Comparison of ENCODE assay signal across 14 cellular contexts in the genomic region with DNA sequence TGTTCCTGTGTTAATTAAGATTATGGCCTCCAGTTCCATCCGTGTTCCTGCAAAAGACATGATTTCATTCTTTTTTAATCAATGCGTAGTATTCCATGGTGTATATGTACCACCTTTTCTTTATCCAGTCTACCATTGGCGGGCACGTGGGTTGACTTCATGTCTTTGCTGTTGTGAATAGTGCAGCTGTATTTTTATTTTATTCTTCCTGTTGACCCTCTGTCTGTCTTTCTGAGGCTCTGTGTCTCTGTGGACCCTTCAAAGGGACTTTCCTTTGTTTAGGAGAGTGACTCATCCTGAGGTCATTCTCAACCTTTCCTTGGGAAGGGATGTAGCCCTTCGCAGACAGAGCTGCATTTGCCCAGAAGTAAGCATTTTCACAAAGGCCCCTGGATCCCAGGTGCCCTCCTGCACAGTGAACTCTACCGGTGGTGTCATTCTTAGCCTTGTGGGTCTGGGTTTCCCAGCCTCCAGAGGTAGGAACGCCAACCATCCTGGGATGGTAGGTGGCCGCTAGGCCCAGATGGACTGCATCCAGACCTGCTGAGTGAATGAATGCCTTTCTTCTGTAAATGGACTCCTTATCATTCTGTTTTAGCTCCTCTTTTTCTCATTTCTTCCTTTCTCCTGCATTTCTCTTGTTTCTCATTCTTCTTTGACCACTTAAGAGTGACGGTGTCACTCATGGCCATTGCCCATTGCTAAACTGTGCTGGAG. TPM values are rescaled to one million over a fixed set of nuclear protein-coding genes. Genes with fewer than 3 reads are reported as not detected.
DNase-seq lines count a peak whose midpoint lies in the region; ATAC-seq and TF ChIP-seq lines count a peak whose summit lies in the region.
"Had no signal": no experiment of that assay in that cellular context is flagged by ENCODE, and none has a peak within 500 bp of the region (broad histone marks: within the 10 kb centered on the region; RNA-seq: fewer than 3 reads in every experiment).

No MANE protein-coding gene starts in this region.

- peaks cover 5% of the 10 kb centered on the region for H3K27me3 Mint-ChIP-seq in GM23338 (ENCODE audit: insufficient read depth, low read depth, poor library complexity)
- H3K27me3 Mint-ChIP-seq in progenitor cell of endocrine pancreas = no peaks in the 10 kb centered on the region
- peaks cover 8% of the 10 kb centered on the region for H3K27me3 Mint-ChIP-seq in activated T-cell treated with anti-CD3 and anti-CD28 coated beads, Interleukin-2, amount 50 U/mL, for 72 hours (ENCODE audit: low read depth)
- H3K27me3 Mint-ChIP-seq: IgD-negative memory B cell, type B pancreatic cell had no signal

- H3K36me3 ChIP-seq in GM23338 (ENCODE audit: insufficient read depth) (no peaks in the 10 kb centered on the region), SJSA1 (peaks cover 17% of the 10 kb centered on the region)

- H3K9me3 ChIP-seq in SJSA1 (replicated peaks) = peaks cover 6% of the 10 kb centered on the region; the same call in 1 of the 2 replicates

- no peaks in the 10 kb centered on the region for H3K9me2 ChIP-seq in GM23338 (ENCODE audit: insufficient read depth)

- H3K9me3 Mint-ChIP-seq in GM23338 (peaks cover 10% of the 10 kb centered on the region; the same call in 2 of the 3 replicates), progenitor cell of endocrine pancreas (ENCODE audit: low read depth) (peaks cover 13% of the 10 kb centered on the region)
- H3K9me3 Mint-ChIP-seq in activated T-cell treated with anti-CD3 and anti-CD28 coated beads, Interleukin-2, amount 50 U/mL, for 72 hours = peaks cover 1 to 4% of the 10 kb centered on the region in 2 donors

- H2AFZ ChIP-seq in GM23338 = no peak overlapping the region

- H3K27ac Mint-ChIP-seq in GM23338 (no peak overlapping the region), progenitor cell of endocrine pancreas (peak overlapping the region; percentile 25)
- no peak overlapping the region for H3K27ac Mint-ChIP-seq in activated T-cell treated with anti-CD3 and anti-CD28 coated beads, Interleukin-2, amount 50 U/mL, for 72 hours
- H3K27ac Mint-ChIP-seq: T-helper 17 cell, type B pancreatic cell had no signal

- H3F3A ChIP-seq in GM23338 (replicated peaks; ENCODE audit: low read depth) = no peaks in the 10 kb centered on the region

- H3K36me3 Mint-ChIP-seq in GM23338 (ENCODE audit: low read depth) (peaks cover 23% of the 10 kb centered on the region), progenitor cell of endocrine pancreas (ENCODE audit: insufficient read depth) (peaks cover 13% of the 10 kb centered on the region)
- H3K36me3 Mint-ChIP-seq in activated T-cell treated with anti-CD3 and anti-CD28 coated beads, Interleukin-2, amount 50 U/mL, for 72 hours (ENCODE audit: insufficient read depth in 2 of 2) = no peaks in the 10 kb centered on the region
- H3K36me3 Mint-ChIP-seq: IgD-negative memory B cell had no signal

- peaks cover 27% of the 10 kb centered on the region for H3K4me1 ChIP-seq in GM23338 (ENCODE audit: insufficient read depth)
- H3K4me1 ChIP-seq in SJSA1 (replicated peaks) = peaks cover 56% of the 10 kb centered on the region

- H3K4me2 ChIP-seq in GM23338 = no peak overlapping the region

- peaks cover 39% of the 10 kb centered on the region for H4K20me1 ChIP-seq in GM23338 (replicated peaks; ENCODE audit: insufficient read depth)

- TF ChIP-seq CTCF in GM23338 (conservative IDR thresholded peaks at IDR 0.05; ENCODE audit: low read depth in 2 of 2) (no peak), fibroblast of pulmonary artery (IDR thresholded peaks at IDR 0.05; ENCODE audit: low read length, missing control alignments) (no peak), progenitor cell of endocrine pancreas (IDR thresholded peaks at IDR 0.05; ENCODE audit: unreplicated experiment) (no peak)

- H3K27me3 ChIP-seq in GM23338 (ENCODE audit: insufficient read depth) (no peaks in the 10 kb centered on the region), SJSA1 (replicated peaks) (no peaks in the 10 kb centered on the region)

- H3K79me2 ChIP-seq in GM23338 (replicated peaks; ENCODE audit: insufficient read depth) = peaks cover 100% of the 10 kb centered on the region

- no peak overlapping the region for H3K4me3 ChIP-seq in GM23338
- no peak overlapping the region for H3K4me3 ChIP-seq in SJSA1
- H3K4me3 ChIP-seq in fibroblast of pulmonary artery (replicated peaks; ENCODE audit: low read depth, low read length) = no peak overlapping the region

- H3K4me1 Mint-ChIP-seq in GM23338 (peaks cover 54% of the 10 kb centered on the region), progenitor cell of endocrine pancreas (ENCODE audit: low read depth) (peaks cover 29% of the 10 kb centered on the region)
- H3K4me1 Mint-ChIP-seq in activated T-cell treated with anti-CD3 and anti-CD28 coated beads, Interleukin-2, amount 50 U/mL, for 72 hours (ENCODE audit: low read depth) = no peaks in the 10 kb centered on the region

- no peak overlapping the region for H3K27ac ChIP-seq in GM23338 (ENCODE audit: low read depth)
- H3K27ac ChIP-seq in SJSA1 = peak overlapping the region; percentile 60

- DNase-seq in GM23338 (ENCODE audit: low spot score) (no peak), SJSA1 (ENCODE audit: low read depth in 1 of 2, low spot score in 2 of 2) (peak; percentile 70 to 94), fibroblast of pulmonary artery (ENCODE audit: low read depth) (peak; percentile 82), progenitor cell of endocrine pancreas (ENCODE audit: low spot score, unreplicated experiment) (no peak)
- no peak for DNase-seq in activated T-cell treated with anti-CD3 and anti-CD28 coated beads, Interleukin-2, amount 50 U/mL, for 1 hour
- DNase-seq in activated T-cell treated with anti-CD3 and anti-CD28 coated beads, Interleukin-2, amount 50 U/mL, for 72 hours = no peak
- DNase-seq: activated T-cell treated with anti-CD3 and anti-CD28 coated beads for 4 hours, hippocampal formation, NCI-H510A, T-helper 17 cell had no signal

- ATAC-seq in GM23338 (peak; percentile 25; the same call in 1 of the 3 replicates), GM18907 (IDR thresholded peaks at IDR 0.05; ENCODE audit: unreplicated experiment) (no peak), HG02852 (IDR thresholded peaks at IDR 0.05; ENCODE audit: unreplicated experiment) (no peak)
- ATAC-seq in activated T-cell treated with anti-CD3 and anti-CD28 coated beads, Interleukin-2, amount 50 U/mL, for 72 hours (replicated peaks in 1 of 2) = no peak
- ATAC-seq: T-helper 17 cell had no signal

- H3K4me3 Mint-ChIP-seq in GM23338 (no peak overlapping the region), progenitor cell of endocrine pancreas (ENCODE audit: low read depth) (no peak overlapping the region)
- H3K4me3 Mint-ChIP-seq in activated T-cell treated with anti-CD3 and anti-CD28 coated beads, Interleukin-2, amount 50 U/mL, for 72 hours = no peak overlapping the region
- H3K4me3 Mint-ChIP-seq: T-helper 17 cell, type B pancreatic cell had no signal

TF ChIP-seq in GM23338, 12 proteins besides CTCF, POLR2A, EP300 and RAD21 (continues in another document):
- TF ChIP-seq ZNF114 (CRISPR knock-in tag; IDR thresholded peaks at IDR 0.05) = no peak
- no peak for TF ChIP-seq EZH2phosphoT487 (IDR thresholded peaks at IDR 0.05; ENCODE audit: unreplicated experiment)
- no peak for TF ChIP-seq CREB1 (CRISPR knock-in tag; IDR thresholded peaks at IDR 0.05; ENCODE audit: low read depth)
- TF ChIP-seq, protein P1, sequence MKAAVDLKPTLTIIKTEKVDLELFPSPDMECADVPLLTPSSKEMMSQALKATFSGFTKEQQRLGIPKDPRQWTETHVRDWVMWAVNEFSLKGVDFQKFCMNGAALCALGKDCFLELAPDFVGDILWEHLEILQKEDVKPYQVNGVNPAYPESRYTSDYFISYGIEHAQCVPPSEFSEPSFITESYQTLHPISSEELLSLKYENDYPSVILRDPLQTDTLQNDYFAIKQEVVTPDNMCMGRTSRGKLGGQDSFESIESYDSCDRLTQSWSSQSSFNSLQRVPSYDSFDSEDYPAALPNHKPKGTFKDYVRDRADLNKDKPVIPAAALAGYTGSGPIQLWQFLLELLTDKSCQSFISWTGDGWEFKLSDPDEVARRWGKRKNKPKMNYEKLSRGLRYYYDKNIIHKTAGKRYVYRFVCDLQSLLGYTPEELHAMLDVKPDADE (IDR thresholded peaks at IDR 0.05) = no peak
- TF ChIP-seq ZNF331 (CRISPR knock-in tag; IDR thresholded peaks at IDR 0.05; ENCODE audit: low read depth) = no peak
- no peak for TF ChIP-seq NANOG (IDR thresholded peaks at IDR 0.05; ENCODE audit: borderline replicate concordance)
- no peak for TF ChIP-seq EZH2 (IDR thresholded peaks at IDR 0.05; ENCODE audit: low read depth, unreplicated experiment)
- TF ChIP-seq POLR2AphosphoS5 (IDR thresholded peaks at IDR 0.05; ENCODE audit: low read depth) = no peak

RNA-seq across cellular contexts. Expression of a gene that starts 22.4 kb away (rescaled TPM):
- 83.7 and 113 TPM in 2 replicates for total RNA-seq in GM23338 (2014; rRNA removed; shearing (Covaris generic))
- 13.8 and 14.9 TPM in 2 replicates for polyA plus RNA-seq in GM23338 (2016; fragmentation: Nextera tagmentation; extraction: Ambion mirVana)
- 62.2 and 99.6 TPM in 2 replicates for total RNA-seq in SJSA1 (2014; rRNA removed; shearing (Covaris generic))
- total RNA-seq in progenitor cell of endocrine pancreas = 163 and 168 TPM in 2 replicates
- 10 to 100 TPM; 13.2 to 14.0 TPM for total RNA-seq in activated T-cell treated with anti-CD3 and anti-CD28 coated beads, Interleukin-2, amount 50 U/mL, for 72 hours

Comparison
In these comparisons a context has a peak if more than half of its experiments do, and no peak if none do; other contexts are left out.
1. DNase-seq: peak in SJSA1 (2 of 2) and fibroblast of pulmonary artery (single experiment); none in GM23338 (single experiment), progenitor cell of endocrine pancreas (single experiment), activated T-cell treated with anti-CD3 and anti-CD28 coated beads, Interleukin-2, amount 50 U/mL, for 1 hour (single experiment) and activated T-cell treated with anti-CD3 and anti-CD28 coated beads, Interleukin-2, amount 50 U/mL, for 72 hours (0 of 2).